ENCODE assay signal across 1 cellular context in genomic region chr20:50115591-50116367, GRCh38.
TF ChIP-seq lines count a peak whose summit lies in the region.

No MANE protein-coding gene starts in this region.

TF ChIP-seq in IMR-90, 13 proteins besides CTCF, POLR2A, EP300 and RAD21 (continued from another document):
- TF ChIP-seq USF2 (IDR thresholded peaks at IDR 0.05; ENCODE audit: low read depth, low read length), result no peak
- TF ChIP-seq CEBPB (IDR thresholded peaks at IDR 0.05; ENCODE audit: low read depth, low read length), result no peak
